Comparison of ENCODE assay signal across 22 cellular contexts in the genomic region with DNA sequence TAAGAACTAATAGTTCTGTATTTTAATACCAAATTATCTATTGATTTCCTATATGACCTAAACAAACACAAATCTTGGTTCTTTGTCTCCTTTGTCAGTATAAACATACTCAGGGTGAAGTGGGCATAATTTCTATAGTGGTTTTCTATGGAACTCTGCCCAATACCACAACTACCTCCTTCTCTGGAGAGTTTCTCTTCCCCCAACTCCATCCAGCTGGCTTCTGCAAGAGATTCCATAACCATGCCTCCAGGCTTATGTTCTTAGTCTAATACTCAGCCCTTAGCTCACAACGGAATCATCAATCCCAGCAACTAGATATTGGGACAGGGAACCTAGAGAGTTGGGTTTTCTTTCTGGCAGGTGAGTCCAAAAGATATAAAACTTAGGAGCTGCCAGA.
"Had no signal": no experiment of that assay in that cellular context is flagged by ENCODE, and none has a peak within 500 bp of the region (broad histone marks: within the 10 kb centered on the region; RNA-seq: fewer than 3 reads in every experiment).

No MANE protein-coding gene starts in this region.

- H3K9me3 Mint-ChIP-seq: activated CD4-positive, alpha-beta memory T cell treated with anti-CD3 and anti-CD28 coated beads, Interleukin-2, amount 10 ng/mL, durations not matched to agents 7 days and 5 days; activated naive CD8-positive, alpha-beta T cell treated with anti-CD3 and anti-CD28 coated beads, Interleukin-2, amount 10 ng/mL, durations not matched to agents 7 days and 5 days had no signal

- FAIRE-seq: bronchial epithelial cell, endothelial cell of umbilical vein had no signal

- DNase-seq: activated CD4-positive, alpha-beta memory T cell treated with anti-CD3 and anti-CD28 coated beads, Interleukin-2, amount 10 ng/mL, durations not matched to agents 7 days and 5 days; activated CD4-positive, alpha-beta T cell treated with anti-CD3 and anti-CD28 coated beads for 48 hours; activated CD4-positive, CD25-positive, alpha-beta regulatory T cell; activated CD8-positive, alpha-beta memory T cell treated with anti-CD3 and anti-CD28 coated beads, Interleukin-2, amount 10 ng/mL, durations not matched to agents 7 days and 5 days; activated naive CD4-positive, alpha-beta T cell treated with Interleukin-2 at 50 U/mL for 16 hours; activated naive CD8-positive, alpha-beta T cell treated with anti-CD3 and anti-CD28 coated beads, Interleukin-2, amount 10 ng/mL, durations not matched to agents 7 days and 5 days; activated T-cell treated with anti-CD3 and anti-CD28 coated beads, Interleukin-2, amount 50 U/mL, for 1 hour; anterior cingulate cortex; effector memory CD4-positive, alpha-beta T cell; esophagus squamous epithelium; left cardiac atrium; occipital lobe; retina; stimulated activated CD4-positive, alpha-beta T cell treated with anti-CD3 and anti-CD28 coated beads, Interleukin-12 subunit alpha, Interleukin-12 subunit beta, amount 100 ng/mL, for 4 hours; stimulated activated CD4-positive, alpha-beta T cell treated with anti-CD3 and anti-CD28 coated beads, Interleukin-1b, Interleukin-23, amount 100 ng/mL, for 48 hours; stimulated activated CD8-positive, alpha-beta memory T cell treated with anti-CD3 and anti-CD28 coated beads, Interleukin-4, amount 100 ng/mL, for 48 hours; stimulated activated naive CD4-positive, alpha-beta T cell; upper lobe of right lung had no signal

- H3K27ac Mint-ChIP-seq: activated CD4-positive, alpha-beta memory T cell treated with anti-CD3 and anti-CD28 coated beads, Interleukin-2, amount 10 ng/mL, durations not matched to agents 7 days and 5 days; activated CD8-positive, alpha-beta memory T cell treated with anti-CD3 and anti-CD28 coated beads, Interleukin-2, amount 10 ng/mL, durations not matched to agents 7 days and 5 days; activated naive CD8-positive, alpha-beta T cell treated with anti-CD3 and anti-CD28 coated beads, Interleukin-2, amount 10 ng/mL, durations not matched to agents 7 days and 5 days; activated T-helper 17 cell treated with anti-CD3 and anti-CD28 coated beads, Interleukin-2, amount 50 U/mL, for 72 hours; nephron had no signal

- H3K9me3 ChIP-seq: esophagus squamous epithelium, upper lobe of right lung had no signal

- H3K4me1 ChIP-seq: esophagus squamous epithelium, upper lobe of right lung had no signal

- H3K4me3 Mint-ChIP-seq: activated CD4-positive, alpha-beta memory T cell treated with anti-CD3 and anti-CD28 coated beads, Interleukin-2, amount 10 ng/mL, durations not matched to agents 7 days and 5 days; activated CD8-positive, alpha-beta memory T cell treated with anti-CD3 and anti-CD28 coated beads, Interleukin-2, amount 10 ng/mL, durations not matched to agents 7 days and 5 days; activated naive CD8-positive, alpha-beta T cell treated with anti-CD3 and anti-CD28 coated beads, Interleukin-2, amount 10 ng/mL, durations not matched to agents 7 days and 5 days; activated T-helper 17 cell treated with anti-CD3 and anti-CD28 coated beads, Interleukin-2, amount 50 U/mL, for 72 hours; nephron had no signal

- ATAC-seq: activated CD8-positive, alpha-beta memory T cell treated with anti-CD3 and anti-CD28 coated beads, Interleukin-2, amount 10 ng/mL, durations not matched to agents 7 days and 5 days; activated T-helper 17 cell treated with anti-CD3 and anti-CD28 coated beads, Interleukin-2, amount 50 U/mL, for 72 hours; left cardiac atrium; upper lobe of right lung had no signal

- H3K27ac ChIP-seq: esophagus squamous epithelium, upper lobe of right lung had no signal

- H3K36me3 Mint-ChIP-seq: activated CD8-positive, alpha-beta memory T cell treated with anti-CD3 and anti-CD28 coated beads, Interleukin-2, amount 10 ng/mL, durations not matched to agents 7 days and 5 days; activated naive CD8-positive, alpha-beta T cell treated with anti-CD3 and anti-CD28 coated beads, Interleukin-2, amount 10 ng/mL, durations not matched to agents 7 days and 5 days had no signal

- H3K4me3 ChIP-seq: esophagus squamous epithelium, upper lobe of right lung had no signal

- H3K27me3 ChIP-seq: esophagus squamous epithelium, upper lobe of right lung had no signal

- H3K36me3 ChIP-seq: esophagus squamous epithelium, upper lobe of right lung had no signal

- H3K4me1 Mint-ChIP-seq: activated CD4-positive, alpha-beta memory T cell treated with anti-CD3 and anti-CD28 coated beads, Interleukin-2, amount 10 ng/mL, durations not matched to agents 7 days and 5 days; activated CD8-positive, alpha-beta memory T cell treated with anti-CD3 and anti-CD28 coated beads, Interleukin-2, amount 10 ng/mL, durations not matched to agents 7 days and 5 days; activated naive CD8-positive, alpha-beta T cell treated with anti-CD3 and anti-CD28 coated beads, Interleukin-2, amount 10 ng/mL, durations not matched to agents 7 days and 5 days; activated T-helper 17 cell treated with anti-CD3 and anti-CD28 coated beads, Interleukin-2, amount 50 U/mL, for 72 hours; nephron had no signal

- H3K27me3 Mint-ChIP-seq: activated CD4-positive, alpha-beta memory T cell treated with anti-CD3 and anti-CD28 coated beads, Interleukin-2, amount 10 ng/mL, durations not matched to agents 7 days and 5 days had no signal
